ENCODE assay signal across 1 cellular context in the genomic region with DNA sequence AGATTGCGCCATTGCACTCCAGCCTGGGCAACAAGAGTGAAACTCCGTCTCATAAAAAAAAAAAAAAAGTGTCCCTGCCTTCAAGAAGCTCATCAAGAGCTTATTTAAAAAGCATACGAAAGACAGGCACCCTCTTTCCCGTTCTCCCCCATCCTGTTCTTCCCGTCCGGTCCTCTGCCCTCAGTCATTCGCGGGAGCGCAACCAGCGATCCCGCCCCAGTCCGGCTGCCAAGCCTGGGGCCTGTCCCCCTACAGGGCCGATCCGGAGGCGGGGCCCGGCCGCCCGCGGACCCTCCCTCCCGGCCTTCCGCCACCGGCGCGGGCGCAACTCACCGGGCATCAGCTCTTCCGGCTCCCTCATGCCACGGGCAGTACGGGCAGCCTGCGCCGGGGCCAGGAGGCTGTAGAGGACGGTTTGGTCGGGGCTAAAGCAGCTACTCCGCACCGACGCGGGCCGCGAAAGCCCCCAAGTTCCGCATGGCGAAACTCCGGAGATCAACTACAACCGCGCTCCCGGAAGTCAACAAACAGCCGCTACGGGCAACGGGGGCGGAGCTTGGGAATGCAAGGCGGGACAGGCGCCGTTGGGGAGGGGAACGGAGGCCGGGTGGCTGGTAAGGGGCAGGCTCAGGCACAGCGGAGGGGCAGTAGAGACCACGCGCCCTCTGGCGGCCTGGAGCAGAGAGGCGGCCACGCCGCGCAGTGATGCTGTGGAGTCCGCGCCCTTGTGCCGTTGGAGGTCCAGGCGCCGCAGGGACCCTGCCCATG.
TF ChIP-seq lines count a peak whose summit lies in the region.

A gene with protein sequence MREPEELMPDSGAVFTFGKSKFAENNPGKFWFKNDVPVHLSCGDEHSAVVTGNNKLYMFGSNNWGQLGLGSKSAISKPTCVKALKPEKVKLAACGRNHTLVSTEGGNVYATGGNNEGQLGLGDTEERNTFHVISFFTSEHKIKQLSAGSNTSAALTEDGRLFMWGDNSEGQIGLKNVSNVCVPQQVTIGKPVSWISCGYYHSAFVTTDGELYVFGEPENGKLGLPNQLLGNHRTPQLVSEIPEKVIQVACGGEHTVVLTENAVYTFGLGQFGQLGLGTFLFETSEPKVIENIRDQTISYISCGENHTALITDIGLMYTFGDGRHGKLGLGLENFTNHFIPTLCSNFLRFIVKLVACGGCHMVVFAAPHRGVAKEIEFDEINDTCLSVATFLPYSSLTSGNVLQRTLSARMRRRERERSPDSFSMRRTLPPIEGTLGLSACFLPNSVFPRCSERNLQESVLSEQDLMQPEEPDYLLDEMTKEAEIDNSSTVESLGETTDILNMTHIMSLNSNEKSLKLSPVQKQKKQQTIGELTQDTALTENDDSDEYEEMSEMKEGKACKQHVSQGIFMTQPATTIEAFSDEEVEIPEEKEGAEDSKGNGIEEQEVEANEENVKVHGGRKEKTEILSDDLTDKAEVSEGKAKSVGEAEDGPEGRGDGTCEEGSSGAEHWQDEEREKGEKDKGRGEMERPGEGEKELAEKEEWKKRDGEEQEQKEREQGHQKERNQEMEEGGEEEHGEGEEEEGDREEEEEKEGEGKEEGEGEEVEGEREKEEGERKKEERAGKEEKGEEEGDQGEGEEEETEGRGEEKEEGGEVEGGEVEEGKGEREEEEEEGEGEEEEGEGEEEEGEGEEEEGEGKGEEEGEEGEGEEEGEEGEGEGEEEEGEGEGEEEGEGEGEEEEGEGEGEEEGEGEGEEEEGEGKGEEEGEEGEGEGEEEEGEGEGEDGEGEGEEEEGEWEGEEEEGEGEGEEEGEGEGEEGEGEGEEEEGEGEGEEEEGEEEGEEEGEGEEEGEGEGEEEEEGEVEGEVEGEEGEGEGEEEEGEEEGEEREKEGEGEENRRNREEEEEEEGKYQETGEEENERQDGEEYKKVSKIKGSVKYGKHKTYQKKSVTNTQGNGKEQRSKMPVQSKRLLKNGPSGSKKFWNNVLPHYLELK (minus strand): TSS at position 503 of the 768 bp plus-strand sequence. CDS start 142 bp downstream, at position 361.

TF ChIP-seq in HepG2, 621 proteins besides CTCF, POLR2A, EP300 and RAD21 (continued from another document and continues in another):
- TF ChIP-seq, protein P1, sequence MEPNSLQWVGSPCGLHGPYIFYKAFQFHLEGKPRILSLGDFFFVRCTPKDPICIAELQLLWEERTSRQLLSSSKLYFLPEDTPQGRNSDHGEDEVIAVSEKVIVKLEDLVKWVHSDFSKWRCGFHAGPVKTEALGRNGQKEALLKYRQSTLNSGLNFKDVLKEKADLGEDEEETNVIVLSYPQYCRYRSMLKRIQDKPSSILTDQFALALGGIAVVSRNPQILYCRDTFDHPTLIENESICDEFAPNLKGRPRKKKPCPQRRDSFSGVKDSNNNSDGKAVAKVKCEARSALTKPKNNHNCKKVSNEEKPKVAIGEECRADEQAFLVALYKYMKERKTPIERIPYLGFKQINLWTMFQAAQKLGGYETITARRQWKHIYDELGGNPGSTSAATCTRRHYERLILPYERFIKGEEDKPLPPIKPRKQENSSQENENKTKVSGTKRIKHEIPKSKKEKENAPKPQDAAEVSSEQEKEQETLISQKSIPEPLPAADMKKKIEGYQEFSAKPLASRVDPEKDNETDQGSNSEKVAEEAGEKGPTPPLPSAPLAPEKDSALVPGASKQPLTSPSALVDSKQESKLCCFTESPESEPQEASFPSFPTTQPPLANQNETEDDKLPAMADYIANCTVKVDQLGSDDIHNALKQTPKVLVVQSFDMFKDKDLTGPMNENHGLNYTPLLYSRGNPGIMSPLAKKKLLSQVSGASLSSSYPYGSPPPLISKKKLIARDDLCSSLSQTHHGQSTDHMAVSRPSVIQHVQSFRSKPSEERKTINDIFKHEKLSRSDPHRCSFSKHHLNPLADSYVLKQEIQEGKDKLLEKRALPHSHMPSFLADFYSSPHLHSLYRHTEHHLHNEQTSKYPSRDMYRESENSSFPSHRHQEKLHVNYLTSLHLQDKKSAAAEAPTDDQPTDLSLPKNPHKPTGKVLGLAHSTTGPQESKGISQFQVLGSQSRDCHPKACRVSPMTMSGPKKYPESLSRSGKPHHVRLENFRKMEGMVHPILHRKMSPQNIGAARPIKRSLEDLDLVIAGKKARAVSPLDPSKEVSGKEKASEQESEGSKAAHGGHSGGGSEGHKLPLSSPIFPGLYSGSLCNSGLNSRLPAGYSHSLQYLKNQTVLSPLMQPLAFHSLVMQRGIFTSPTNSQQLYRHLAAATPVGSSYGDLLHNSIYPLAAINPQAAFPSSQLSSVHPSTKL (CRISPR knock-in tag; IDR thresholded peaks at IDR 0.05): peak; percentile 29
- TF ChIP-seq ZFAT (CRISPR knock-in tag; conservative IDR thresholded peaks at IDR 0.05) (peak; percentile 83), CBFB (CRISPR knock-in tag; IDR thresholded peaks at IDR 0.05) (no peak), ZNF780A (CRISPR knock-in tag; IDR thresholded peaks at IDR 0.05) (no peak), HCFC1 (IDR thresholded peaks at IDR 0.05; ENCODE audit: low read depth, low read length) (peak; percentile 25; the same call in 1 of the 2 replicates), POLR2AphosphoS5 (IDR thresholded peaks at IDR 0.05; ENCODE audit: low read depth, low read length) (0 out of 2 replicates have a peak, but pooled peaks have one; percentile 24), ZNF674 (CRISPR knock-in tag; IDR thresholded peaks at IDR 0.05; ENCODE audit: low read depth) (no peak), FOXP1 (IDR thresholded peaks at IDR 0.05) (no peak), FOXP1 (CRISPR knock-in tag; IDR thresholded peaks at IDR 0.05) (no peak), SP4 (CRISPR knock-in tag; IDR thresholded peaks at IDR 0.05) (peak; percentile 75), ZFX (CRISPR knock-in tag; IDR thresholded peaks at IDR 0.05; ENCODE audit: low read depth) (peak; percentile 89), MAFF (IDR thresholded peaks at IDR 0.05; ENCODE audit: low read depth, low read length) (no peak), HNF4G (IDR thresholded peaks at IDR 0.05; ENCODE audit: borderline replicate concordance, low read depth, low read length) (no peak), HNF4G (CRISPR knock-in tag; IDR thresholded peaks at IDR 0.05; ENCODE audit: borderline replicate concordance, low read depth) (no peak; the same call in 1 of the 2 replicates), REXO4 (CRISPR knock-in tag; IDR thresholded peaks at IDR 0.05; ENCODE audit: borderline replicate concordance) (no peak), ZNF550 (CRISPR knock-in tag; IDR thresholded peaks at IDR 0.05; ENCODE audit: borderline replicate concordance) (no peak), PHF21A (CRISPR knock-in tag; IDR thresholded peaks at IDR 0.05) (peak; percentile 40), ZNF282 (IDR thresholded peaks at IDR 0.05; ENCODE audit: partially characterized antibody) (no peak), ZNF317 (CRISPR knock-in tag; IDR thresholded peaks at IDR 0.05) (0 out of 2 replicates have a peak, but pooled peaks have one; percentile 35), TBX2 (CRISPR knock-in tag; IDR thresholded peaks at IDR 0.05; ENCODE audit: borderline replicate concordance) (peak; percentile 50; the same call in 1 of the 2 replicates), BCL6 (CRISPR knock-in tag; IDR thresholded peaks at IDR 0.05) (0 out of 2 replicates have a peak, but pooled peaks have one; percentile 13), SIX4 (CRISPR knock-in tag; IDR thresholded peaks at IDR 0.05) (no peak), GABPB1 (CRISPR knock-in tag; IDR thresholded peaks at IDR 0.05) (peak; percentile 93), ZNF44 (CRISPR knock-in tag; IDR thresholded peaks at IDR 0.05) (no peak)
- TF ChIP-seq, protein P2, sequence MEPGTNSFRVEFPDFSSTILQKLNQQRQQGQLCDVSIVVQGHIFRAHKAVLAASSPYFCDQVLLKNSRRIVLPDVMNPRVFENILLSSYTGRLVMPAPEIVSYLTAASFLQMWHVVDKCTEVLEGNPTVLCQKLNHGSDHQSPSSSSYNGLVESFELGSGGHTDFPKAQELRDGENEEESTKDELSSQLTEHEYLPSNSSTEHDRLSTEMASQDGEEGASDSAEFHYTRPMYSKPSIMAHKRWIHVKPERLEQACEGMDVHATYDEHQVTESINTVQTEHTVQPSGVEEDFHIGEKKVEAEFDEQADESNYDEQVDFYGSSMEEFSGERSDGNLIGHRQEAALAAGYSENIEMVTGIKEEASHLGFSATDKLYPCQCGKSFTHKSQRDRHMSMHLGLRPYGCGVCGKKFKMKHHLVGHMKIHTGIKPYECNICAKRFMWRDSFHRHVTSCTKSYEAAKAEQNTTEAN (CRISPR knock-in tag; conservative IDR thresholded peaks at IDR 0.05): no peak
- TF ChIP-seq, protein P3, sequence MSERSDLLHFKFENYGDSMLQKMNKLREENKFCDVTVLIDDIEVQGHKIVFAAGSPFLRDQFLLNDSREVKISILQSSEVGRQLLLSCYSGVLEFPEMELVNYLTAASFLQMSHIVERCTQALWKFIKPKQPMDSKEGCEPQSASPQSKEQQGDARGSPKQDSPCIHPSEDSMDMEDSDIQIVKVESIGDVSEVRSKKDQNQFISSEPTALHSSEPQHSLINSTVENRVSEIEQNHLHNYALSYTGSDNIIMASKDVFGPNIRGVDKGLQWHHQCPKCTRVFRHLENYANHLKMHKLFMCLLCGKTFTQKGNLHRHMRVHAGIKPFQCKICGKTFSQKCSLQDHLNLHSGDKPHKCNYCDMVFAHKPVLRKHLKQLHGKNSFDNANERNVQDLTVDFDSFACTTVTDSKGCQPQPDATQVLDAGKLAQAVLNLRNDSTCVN (CRISPR knock-in tag; IDR thresholded peaks at IDR 0.05; ENCODE audit: borderline replicate concordance): no peak
- TF ChIP-seq, protein P4, sequence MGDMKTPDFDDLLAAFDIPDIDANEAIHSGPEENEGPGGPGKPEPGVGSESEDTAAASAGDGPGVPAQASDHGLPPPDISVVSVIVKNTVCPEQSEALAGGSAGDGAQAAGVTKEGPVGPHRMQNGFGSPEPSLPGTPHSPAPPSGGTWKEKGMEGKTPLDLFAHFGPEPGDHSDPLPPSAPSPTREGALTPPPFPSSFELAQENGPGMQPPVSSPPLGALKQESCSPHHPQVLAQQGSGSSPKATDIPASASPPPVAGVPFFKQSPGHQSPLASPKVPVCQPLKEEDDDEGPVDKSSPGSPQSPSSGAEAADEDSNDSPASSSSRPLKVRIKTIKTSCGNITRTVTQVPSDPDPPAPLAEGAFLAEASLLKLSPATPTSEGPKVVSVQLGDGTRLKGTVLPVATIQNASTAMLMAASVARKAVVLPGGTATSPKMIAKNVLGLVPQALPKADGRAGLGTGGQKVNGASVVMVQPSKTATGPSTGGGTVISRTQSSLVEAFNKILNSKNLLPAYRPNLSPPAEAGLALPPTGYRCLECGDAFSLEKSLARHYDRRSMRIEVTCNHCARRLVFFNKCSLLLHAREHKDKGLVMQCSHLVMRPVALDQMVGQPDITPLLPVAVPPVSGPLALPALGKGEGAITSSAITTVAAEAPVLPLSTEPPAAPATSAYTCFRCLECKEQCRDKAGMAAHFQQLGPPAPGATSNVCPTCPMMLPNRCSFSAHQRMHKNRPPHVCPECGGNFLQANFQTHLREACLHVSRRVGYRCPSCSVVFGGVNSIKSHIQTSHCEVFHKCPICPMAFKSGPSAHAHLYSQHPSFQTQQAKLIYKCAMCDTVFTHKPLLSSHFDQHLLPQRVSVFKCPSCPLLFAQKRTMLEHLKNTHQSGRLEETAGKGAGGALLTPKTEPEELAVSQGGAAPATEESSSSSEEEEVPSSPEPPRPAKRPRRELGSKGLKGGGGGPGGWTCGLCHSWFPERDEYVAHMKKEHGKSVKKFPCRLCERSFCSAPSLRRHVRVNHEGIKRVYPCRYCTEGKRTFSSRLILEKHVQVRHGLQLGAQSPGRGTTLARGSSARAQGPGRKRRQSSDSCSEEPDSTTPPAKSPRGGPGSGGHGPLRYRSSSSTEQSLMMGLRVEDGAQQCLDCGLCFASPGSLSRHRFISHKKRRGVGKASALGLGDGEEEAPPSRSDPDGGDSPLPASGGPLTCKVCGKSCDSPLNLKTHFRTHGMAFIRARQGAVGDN (CRISPR knock-in tag; IDR thresholded peaks at IDR 0.05): peak; percentile 81
- TF ChIP-seq, protein P5, sequence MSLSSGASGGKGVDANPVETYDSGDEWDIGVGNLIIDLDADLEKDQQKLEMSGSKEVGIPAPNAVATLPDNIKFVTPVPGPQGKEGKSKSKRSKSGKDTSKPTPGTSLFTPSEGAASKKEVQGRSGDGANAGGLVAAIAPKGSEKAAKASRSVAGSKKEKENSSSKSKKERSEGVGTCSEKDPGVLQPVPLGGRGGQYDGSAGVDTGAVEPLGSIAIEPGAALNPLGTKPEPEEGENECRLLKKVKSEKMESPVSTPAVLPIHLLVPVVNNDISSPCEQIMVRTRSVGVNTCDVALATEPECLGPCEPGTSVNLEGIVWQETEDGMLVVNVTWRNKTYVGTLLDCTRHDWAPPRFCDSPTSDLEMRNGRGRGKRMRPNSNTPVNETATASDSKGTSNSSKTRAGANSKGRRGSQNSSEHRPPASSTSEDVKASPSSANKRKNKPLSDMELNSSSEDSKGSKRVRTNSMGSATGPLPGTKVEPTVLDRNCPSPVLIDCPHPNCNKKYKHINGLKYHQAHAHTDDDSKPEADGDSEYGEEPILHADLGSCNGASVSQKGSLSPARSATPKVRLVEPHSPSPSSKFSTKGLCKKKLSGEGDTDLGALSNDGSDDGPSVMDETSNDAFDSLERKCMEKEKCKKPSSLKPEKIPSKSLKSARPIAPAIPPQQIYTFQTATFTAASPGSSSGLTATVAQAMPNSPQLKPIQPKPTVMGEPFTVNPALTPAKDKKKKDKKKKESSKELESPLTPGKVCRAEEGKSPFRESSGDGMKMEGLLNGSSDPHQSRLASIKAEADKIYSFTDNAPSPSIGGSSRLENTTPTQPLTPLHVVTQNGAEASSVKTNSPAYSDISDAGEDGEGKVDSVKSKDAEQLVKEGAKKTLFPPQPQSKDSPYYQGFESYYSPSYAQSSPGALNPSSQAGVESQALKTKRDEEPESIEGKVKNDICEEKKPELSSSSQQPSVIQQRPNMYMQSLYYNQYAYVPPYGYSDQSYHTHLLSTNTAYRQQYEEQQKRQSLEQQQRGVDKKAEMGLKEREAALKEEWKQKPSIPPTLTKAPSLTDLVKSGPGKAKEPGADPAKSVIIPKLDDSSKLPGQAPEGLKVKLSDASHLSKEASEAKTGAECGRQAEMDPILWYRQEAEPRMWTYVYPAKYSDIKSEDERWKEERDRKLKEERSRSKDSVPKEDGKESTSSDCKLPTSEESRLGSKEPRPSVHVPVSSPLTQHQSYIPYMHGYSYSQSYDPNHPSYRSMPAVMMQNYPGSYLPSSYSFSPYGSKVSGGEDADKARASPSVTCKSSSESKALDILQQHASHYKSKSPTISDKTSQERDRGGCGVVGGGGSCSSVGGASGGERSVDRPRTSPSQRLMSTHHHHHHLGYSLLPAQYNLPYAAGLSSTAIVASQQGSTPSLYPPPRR (CRISPR knock-in tag; IDR thresholded peaks at IDR 0.05; ENCODE audit: borderline replicate concordance): no peak
- TF ChIP-seq, protein P6, sequence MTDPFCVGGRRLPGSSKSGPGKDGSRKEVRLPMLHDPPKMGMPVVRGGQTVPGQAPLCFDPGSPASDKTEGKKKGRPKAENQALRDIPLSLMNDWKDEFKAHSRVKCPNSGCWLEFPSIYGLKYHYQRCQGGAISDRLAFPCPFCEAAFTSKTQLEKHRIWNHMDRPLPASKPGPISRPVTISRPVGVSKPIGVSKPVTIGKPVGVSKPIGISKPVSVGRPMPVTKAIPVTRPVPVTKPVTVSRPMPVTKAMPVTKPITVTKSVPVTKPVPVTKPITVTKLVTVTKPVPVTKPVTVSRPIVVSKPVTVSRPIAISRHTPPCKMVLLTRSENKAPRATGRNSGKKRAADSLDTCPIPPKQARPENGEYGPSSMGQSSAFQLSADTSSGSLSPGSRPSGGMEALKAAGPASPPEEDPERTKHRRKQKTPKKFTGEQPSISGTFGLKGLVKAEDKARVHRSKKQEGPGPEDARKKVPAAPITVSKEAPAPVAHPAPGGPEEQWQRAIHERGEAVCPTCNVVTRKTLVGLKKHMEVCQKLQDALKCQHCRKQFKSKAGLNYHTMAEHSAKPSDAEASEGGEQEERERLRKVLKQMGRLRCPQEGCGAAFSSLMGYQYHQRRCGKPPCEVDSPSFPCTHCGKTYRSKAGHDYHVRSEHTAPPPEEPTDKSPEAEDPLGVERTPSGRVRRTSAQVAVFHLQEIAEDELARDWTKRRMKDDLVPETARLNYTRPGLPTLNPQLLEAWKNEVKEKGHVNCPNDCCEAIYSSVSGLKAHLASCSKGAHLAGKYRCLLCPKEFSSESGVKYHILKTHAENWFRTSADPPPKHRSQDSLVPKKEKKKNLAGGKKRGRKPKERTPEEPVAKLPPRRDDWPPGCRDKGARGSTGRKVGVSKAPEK (CRISPR knock-in tag; IDR thresholded peaks at IDR 0.05; ENCODE audit: borderline replicate concordance): no peak
